In genomic region chr16:7405166-7405565, GRCh38 we compare ENCODE assay signal across 11 cellular contexts.
DNase-seq lines count a peak whose midpoint lies in the region; ATAC-seq and TF ChIP-seq lines count a peak whose summit lies in the region.
"Had no signal": no experiment of that assay in that cellular context is flagged by ENCODE, and none has a peak within 500 bp of the region (broad histone marks: within the 10 kb centered on the region; RNA-seq: fewer than 3 reads in every experiment).

No MANE protein-coding gene starts in this region.

- H3K9ac ChIP-seq in mammary epithelial cell (ENCODE audit: insufficient read depth, low read length), result no peak overlapping the region

- intact Hi-C loops in mammary epithelial cell (cut with micrococcal nuclease) (no loop called here), upper lobe of right lung (cut with DNase I) (no loop called here)

- H3K4me3 ChIP-seq in mammary epithelial cell (replicated peaks in 1 of 3; ENCODE audit: insufficient read depth in 1 of 3, low read depth in 2 of 3, low read length in 3 of 3), result no peak overlapping the region
- no peak overlapping the region for H3K4me3 ChIP-seq in WERI-Rb-1 (ENCODE audit: low read depth, low read length)
- no peak overlapping the region for H3K4me3 ChIP-seq in upper lobe of right lung
- H3K4me3 ChIP-seq: smooth muscle cell, vagina had no signal

- H3K4me1 ChIP-seq in mammary epithelial cell (ENCODE audit: insufficient read depth, low read length), result no peaks in the 10 kb centered on the region
- H3K4me1 ChIP-seq in upper lobe of right lung, result no peaks in the 10 kb centered on the region
- H3K4me1 ChIP-seq: vagina had no signal

- dilution Hi-C loops in mammary epithelial cell (cut with HindIII; ENCODE audit: low sequenced_read_pairs), result no loop called here

- in situ Hi-C loops in T47D (cut with HindIII; ENCODE audit: low pct_unique_long_range_greater_than_20kb, low sequenced_read_pairs) (no loop called here), mammary epithelial cell (cut with MboI; ENCODE audit: low sequenced_read_pairs in 2 of 2) (no loop called here)

- 5% methylated on average over 14 of the region's 16 CpGs for WGBS in mammary epithelial cell (ENCODE audit: low coverage, missing lambda C conversion rate)

- H3K9me3 ChIP-seq in mammary epithelial cell (replicated peaks; ENCODE audit: insufficient read depth, low read length), result peaks cover 34% of the 10 kb centered on the region
- H3K9me3 ChIP-seq in WERI-Rb-1 (ENCODE audit: severe bottlenecking), result no peaks in the 10 kb centered on the region
- H3K9me3 ChIP-seq in upper lobe of right lung, result no peaks in the 10 kb centered on the region
- H3K9me3 ChIP-seq: vagina had no signal

- no TSS peak for BruUV-seq in mammary epithelial cell (replicated peaks; lab: Mats Ljungman, UMichigan)

- no peaks in the 10 kb centered on the region for H4K20me1 ChIP-seq in mammary epithelial cell (ENCODE audit: insufficient read depth, low read length)

- CTCF ChIA-PET in mammary epithelial cell (lab: Charles Lee; ENCODE audit: low non-redundant PET), result no interaction called here

- no peak for TF ChIP-seq CTCF in mammary epithelial cell (conservative IDR thresholded peaks at IDR 0.05 in 1 of 2, IDR thresholded peaks at IDR 0.05 in 1 of 2; ENCODE audit: extremely low read depth in 1 of 2, insufficient read depth in 1 of 2, low read depth in 1 of 2, low read length in 2 of 2)
- TF ChIP-seq CTCF in WERI-Rb-1 (IDR thresholded peaks at IDR 0.05; ENCODE audit: low read depth, low read length), result peak; percentile 92
- peak; percentile 20 for TF ChIP-seq CTCF in upper lobe of right lung (IDR thresholded peaks at IDR 0.05)

- peak; percentile 94 for ATAC-seq in upper lobe of right lung
- ATAC-seq in HG02798 (IDR thresholded peaks at IDR 0.05; ENCODE audit: poor library complexity, unreplicated experiment), result no peak
- ATAC-seq: activated T-cell treated with anti-CD3 and anti-CD28 coated beads, Interleukin-2, amount 50 U/mL, for 4 hours had no signal

- no peaks in the 10 kb centered on the region for H3K27me3 ChIP-seq in mammary epithelial cell (ENCODE audit: insufficient read depth, low read length)
- no peaks in the 10 kb centered on the region for H3K27me3 ChIP-seq in WERI-Rb-1 (ENCODE audit: insufficient read depth, low read depth, severe bottlenecking)
- no peaks in the 10 kb centered on the region for H3K27me3 ChIP-seq in upper lobe of right lung
- H3K27me3 ChIP-seq: vagina had no signal

- DNase-seq in T47D (ENCODE audit: low read depth in 1 of 2, low spot score in 1 of 2), result peak; percentile 43 to 60
- no peak for DNase-seq in mammary epithelial cell
- DNase-seq in WERI-Rb-1, result peak; percentile 87
- peak; percentile 91 for DNase-seq in left kidney (ENCODE audit: low read depth, low spot score)
- peak; percentile 85 for DNase-seq in upper lobe of right lung
- DNase-seq in cerebellar nuclear complex (lab: John Stamatoyannopoulos, UW), result no peak
- no peak for DNase-seq in stimulated activated naive CD4-positive, alpha-beta T cell (lab: John Stamatoyannopoulos, UW)
- DNase-seq: activated T-cell treated with anti-CD3 and anti-CD28 coated beads, Interleukin-2, amount 50 U/mL, for 4 hours had no signal

- H3K79me2 ChIP-seq in mammary epithelial cell (ENCODE audit: insufficient read depth, low read length), result no peaks in the 10 kb centered on the region

- no peak overlapping the region for H3K4me2 ChIP-seq in mammary epithelial cell (ENCODE audit: insufficient read depth, low read depth, low read length)
- H3K4me2 ChIP-seq: smooth muscle cell had no signal

- no peak overlapping the region for H3K27ac ChIP-seq in mammary epithelial cell (ENCODE audit: insufficient read depth, low read depth, low read length)
- no peak overlapping the region for H3K27ac ChIP-seq in WERI-Rb-1
- no peak overlapping the region for H3K27ac ChIP-seq in upper lobe of right lung
- H3K27ac ChIP-seq: vagina had no signal

- H3K36me3 ChIP-seq in mammary epithelial cell (ENCODE audit: insufficient read depth, low read length) (no peaks in the 10 kb centered on the region), WERI-Rb-1 (no peaks in the 10 kb centered on the region), upper lobe of right lung (no peaks in the 10 kb centered on the region)
- H3K36me3 ChIP-seq: vagina had no signal

- no peak overlapping the region for H2AFZ ChIP-seq in mammary epithelial cell (ENCODE audit: low read depth, low read length)

Comparison
In these comparisons a context has a peak if more than half of its experiments do, and no peak if none do; other contexts are left out.
1. DNase-seq: peak in T47D (2 of 2), WERI-Rb-1 (single experiment), left kidney (single experiment) and upper lobe of right lung (single experiment); none in mammary epithelial cell (single experiment), cerebellar nuclear complex (0 of 2) and stimulated activated naive CD4-positive, alpha-beta T cell (0 of 6).
2. CTCF ChIP-seq: peak in WERI-Rb-1 (single experiment) and upper lobe of right lung (single experiment); none in mammary epithelial cell (0 of 2).